14 cellular contexts compared by ENCODE assay signal in genomic region chr6:81995548-81996289, GRCh38.
DNase-seq lines count a peak whose midpoint lies in the region; ATAC-seq, FAIRE-seq and TF ChIP-seq lines count a peak whose summit lies in the region.
"Had no signal": no experiment of that assay in that cellular context is flagged by ENCODE, and none has a peak within 500 bp of the region (broad histone marks: within the 10 kb centered on the region; RNA-seq: fewer than 3 reads in every experiment).

No MANE protein-coding gene starts in this region.

- H3K79me2 ChIP-seq in keratinocyte (ENCODE audit: control insufficient read depth, insufficient read depth, low read length): no peaks in the 10 kb centered on the region

- H3K4me2 ChIP-seq in keratinocyte (ENCODE audit: control insufficient read depth, extremely low read depth, insufficient read depth, low read depth, low read length): peak overlapping the region; percentile 71

- H3K27ac ChIP-seq in keratinocyte (ENCODE audit: control insufficient read depth, insufficient read depth, low read length): peak overlapping the region; percentile 90

- no peaks in the 10 kb centered on the region for H3K9me1 ChIP-seq in keratinocyte (ENCODE audit: control insufficient read depth, extremely low read depth, insufficient read depth, low read length)

- ATAC-seq in left ventricle myocardium superior: no peak
- no peak for ATAC-seq in HG03469 (IDR thresholded peaks at IDR 0.05; ENCODE audit: unreplicated experiment)
- ATAC-seq: stimulated activated memory B cell treated with anti-CD40 and anti-IgM and Interleukin-4, amounts not matched to agents 10 μg/mL and 1 μg/mL and 100 μg/mL, for 72 hours had no signal

- DNase-seq in D341Med (ENCODE audit: low spot score) (peak; percentile 19), NCI-H1105 treated with DMSO at 0.1 percent for 48 hours (lab: John Stamatoyannopoulos, UW) (peak; percentile 91), amniotic epithelial cell (ENCODE audit: low read depth) (peak; percentile 53), keratinocyte (ENCODE audit: low read depth, low spot score) (no peak), NAMALWA (ENCODE audit: low spot score) (no peak), T1000 (lab: John Stamatoyannopoulos, UW) (no peak), left ventricle myocardium superior (no peak)
- DNase-seq: activated CD4-positive, alpha-beta T cell treated with anti-CD3 and anti-CD28 coated beads for 1 hour; activated naive CD4-positive, alpha-beta T cell; effector CD4-positive, alpha-beta T cell; NCI-H2081; SIG-M5 had no signal

- H2AFZ ChIP-seq in keratinocyte (ENCODE audit: control insufficient read depth, low read length): peak overlapping the region; percentile 41

- H4K20me1 ChIP-seq in keratinocyte (ENCODE audit: control insufficient read depth, extremely low read depth, insufficient read depth, low read length): no peaks in the 10 kb centered on the region

- dilution Hi-C loops in keratinocyte (cut with MboI; ENCODE audit: extremely low pct_ligation_motif_present, low sequenced_read_pairs): no loop called here

- H3K36me3 ChIP-seq in keratinocyte (ENCODE audit: control insufficient read depth in 2 of 2, extremely low read depth in 1 of 2, insufficient read depth in 2 of 2, low read length in 2 of 2): no peaks in the 10 kb centered on the region

- no peaks in the 10 kb centered on the region for H3K27me3 ChIP-seq in keratinocyte (ENCODE audit: control insufficient read depth, extremely low read depth, insufficient read depth, low read length)

- peak; percentile 94 for FAIRE-seq in keratinocyte (lab: Jason Lieb, UNC)

- peak overlapping the region; percentile 50 for H3K9ac ChIP-seq in keratinocyte (ENCODE audit: control insufficient read depth, extremely low read depth, insufficient read depth, low read length)

- no peak for TF ChIP-seq CTCF in keratinocyte (optimal IDR thresholded peaks at IDR 0.05 in 1 of 3, IDR thresholded peaks at IDR 0.05 in 1 of 3, conservative IDR thresholded peaks at IDR 0.05 in 1 of 3; ENCODE audit: extremely low read depth in 1 of 3, insufficient read depth in 2 of 3, low read length in 3 of 3)

- intact Hi-C loops in left ventricle myocardium superior (cut with micrococcal nuclease): no loop called here

- peaks cover 51% of the 10 kb centered on the region for H3K4me1 ChIP-seq in keratinocyte (ENCODE audit: control insufficient read depth, extremely low read depth, insufficient read depth, low read length)

- H3K9me3 ChIP-seq in keratinocyte (ENCODE audit: control insufficient read depth, low read depth, low read length): no peaks in the 10 kb centered on the region

- H3K4me3 ChIP-seq in keratinocyte (ENCODE audit: control insufficient read depth in 2 of 3, extremely low read depth in 1 of 3, insufficient read depth in 2 of 3, low read depth in 1 of 3, low read length in 3 of 3): peak overlapping the region in 1 of 3 experiments; percentile 46

Comparison
In these comparisons a context has a peak if more than half of its experiments do, and no peak if none do; other contexts are left out.
1. DNase-seq: peak in D341Med (single experiment), NCI-H1105 treated with DMSO at 0.1 percent for 48 hours (single experiment) and amniotic epithelial cell (single experiment); none in keratinocyte (single experiment), NAMALWA (single experiment), T1000 (single experiment) and left ventricle myocardium superior (single experiment).